ENCODE assay signal across 33 cellular contexts in the genomic region with DNA sequence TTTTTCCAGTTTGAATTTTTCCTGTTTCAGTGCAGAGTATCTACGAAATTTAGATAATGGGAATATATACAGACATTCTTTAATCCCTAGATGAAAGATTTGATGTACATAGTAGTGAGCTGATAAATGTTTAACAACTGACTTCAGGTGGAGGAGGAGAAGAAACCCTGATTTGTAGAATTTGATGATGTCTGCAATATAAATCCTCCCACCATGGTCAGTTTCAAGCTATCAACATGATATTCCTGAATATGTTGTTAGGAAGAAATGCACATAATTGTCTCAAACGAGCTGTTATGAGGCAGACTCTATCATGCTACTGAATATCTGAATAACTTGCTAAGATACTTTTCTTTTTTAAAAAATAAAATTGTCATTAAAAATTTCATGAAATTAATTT.
DNase-seq lines count a peak whose midpoint lies in the region; ATAC-seq, FAIRE-seq and TF ChIP-seq lines count a peak whose summit lies in the region.
"Had no signal": no experiment of that assay in that cellular context is flagged by ENCODE, and none has a peak within 500 bp of the region (broad histone marks: within the 10 kb centered on the region; RNA-seq: fewer than 3 reads in every experiment).

No MANE protein-coding gene starts in this region.

- CTCF ChIA-PET in HepG2 (lab: Yijun Ruan, JAX; ENCODE audit: low intra/inter-chr PET ratio, low total read pairs) (no interaction called here), A549 (lab: Yijun Ruan, JAX) (no interaction called here), IMR-90 (lab: Yijun Ruan, JAX) (no interaction called here), K562 (lab: Yijun Ruan, JAX; ENCODE audit: low intra/inter-chr PET ratio) (no interaction called here)

- no peak overlapping the region for H2BK5ac ChIP-seq in IMR-90 (ENCODE audit: low read depth, low read length, poor library complexity, severe bottlenecking)

- H2AK9ac ChIP-seq in IMR-90 (replicated peaks; ENCODE audit: low read depth, low read length, poor library complexity), result no peak overlapping the region

- dilution Hi-C loops in IMR-90 (cut with HindIII; ENCODE audit: low sequenced_read_pairs, unreplicated experiment), result no loop called here

- no peak overlapping the region for H3K56ac ChIP-seq in IMR-90 (ENCODE audit: extremely low read depth, insufficient read depth, low read length)

- no peaks in the 10 kb centered on the region for H3K79me1 ChIP-seq in IMR-90 (ENCODE audit: low read depth in 1 of 2, low read length in 2 of 2)

- no peak overlapping the region for H3K4ac ChIP-seq in IMR-90 (ENCODE audit: low read depth, low read length)

- no peak overlapping the region for H3K27ac ChIP-seq in HepG2 (ENCODE audit: extremely low read length, insufficient read depth, low read length)
- H3K27ac ChIP-seq in right lobe of liver, result no peak overlapping the region
- no peak overlapping the region for H3K27ac ChIP-seq in A549
- H3K27ac ChIP-seq in IMR-90 (ENCODE audit: insufficient read depth, low read length), result no peak overlapping the region
- H3K27ac ChIP-seq in K562 (ENCODE audit: extremely low read depth, low read depth, low read length), result no peak overlapping the region
- no peak overlapping the region for H3K27ac ChIP-seq in dorsolateral prefrontal cortex
- H3K27ac ChIP-seq: 22Rv1; BLaER1; BLaER1 treated with 17β-estradiol and CSF1 and Interleukin-3, amounts not matched to agents 10 nM and 100 nM; C4-2B had no signal

- no peak overlapping the region for H2BK120ac ChIP-seq in IMR-90 (ENCODE audit: low read depth, low read length)

- H2AFZ ChIP-seq in HepG2 (ENCODE audit: low read length), result no peak overlapping the region
- no peak overlapping the region for H2AFZ ChIP-seq in IMR-90 (replicated peaks; ENCODE audit: low read length, poor library complexity)
- H2AFZ ChIP-seq in K562 (ENCODE audit: low read depth, low read length), result no peak overlapping the region

- no peak for DNase-seq in HepG2 (ENCODE audit: low spot score)
- DNase-seq in right lobe of liver, result no peak
- DNase-seq in A549 (ENCODE audit: low read depth in 1 of 2, low spot score in 1 of 2), result no peak
- no peak for DNase-seq in IMR-90
- no peak for DNase-seq in K562 (ENCODE audit: extremely low read depth in 1 of 4, low spot score in 3 of 4)
- DNase-seq in MG63, result no peak
- no peak for DNase-seq in cardiac septum (ENCODE audit: low spot score)
- no peak for DNase-seq in dorsolateral prefrontal cortex
- DNase-seq: 8988T; ACHN; AML-193; BE2C; C1 segment of cervical spinal cord; Caco-2; Calu3; CD4-positive, alpha-beta memory T cell; CD4-positive, alpha-beta T cell; CD4-positive, CD25-positive, alpha-beta regulatory T cell; CD8-positive, alpha-beta memory T cell; CD8-positive, alpha-beta T cell; COR-L47; DMS 273 treated with DMSO at 0.1 percent for 48 hours; DMS153; DMS53; DMS79; DMS79 treated with DMSO at 0.1 percent for 48 hours; DND-41; EL had no signal

- H2BK15ac ChIP-seq in IMR-90 (ENCODE audit: low read depth, low read length), result no peak overlapping the region

- no peak overlapping the region for H3K18ac ChIP-seq in IMR-90 (ENCODE audit: low read depth, low read length)

- ATAC-seq in HepG2, result no peak
- no peak for ATAC-seq in right lobe of liver
- no peak for ATAC-seq in A549
- ATAC-seq in IMR-90 (ENCODE audit: low read depth), result no peak
- ATAC-seq in K562, result no peak
- ATAC-seq: CD8-positive, alpha-beta T cell had no signal

- H3K9me3 ChIP-seq in HepG2 (ENCODE audit: low read length) (no peaks in the 10 kb centered on the region), right lobe of liver (no peaks in the 10 kb centered on the region), A549 (no peaks in the 10 kb centered on the region), IMR-90 (ENCODE audit: control insufficient read depth, insufficient read depth, low read length) (no peaks in the 10 kb centered on the region), K562 (replicated peaks; ENCODE audit: control insufficient read depth, insufficient read depth, low read depth, low read length) (peaks cover 3% of the 10 kb centered on the region; the same call in 1 of the 2 replicates), MG63 (no peaks in the 10 kb centered on the region)
- H3K9me3 ChIP-seq: BE2C; BLaER1; BLaER1 treated with 17β-estradiol and CSF1 and Interleukin-3, amounts not matched to agents 10 nM and 100 nM; Caco-2 had no signal

- WGBS in HepG2 (ENCODE audit: low lambda C conversion rate), result 1% methylated on average over 2 of the region's 2 CpGs
- WGBS in right lobe of liver (ENCODE audit: insufficient coverage, low coverage, low lambda C conversion rate, missing lambda C conversion rate), result 13% methylated on average over 2 of the region's 2 CpGs
- 7% methylated on average over 2 of the region's 2 CpGs for WGBS in A549 (ENCODE audit: missing lambda C conversion rate)
- no CpG with 5 or more reads among the region's 2 CpGs for WGBS in IMR-90 (ENCODE audit: extremely low coverage in 2 of 2, insufficient read length in 1 of 2), 2 experiments
- 0% methylated on average over 2 of the region's 2 CpGs for WGBS in K562 (ENCODE audit: insufficient coverage, low coverage, missing lambda C conversion rate)

- H2BK20ac ChIP-seq in IMR-90 (ENCODE audit: low read depth, low read length), result no peak overlapping the region

- TF ChIP-seq POLR2A in HepG2 (IDR thresholded peaks at IDR 0.05; ENCODE audit: insufficient read depth in 1 of 2, low read depth in 2 of 2, low read length in 2 of 2), result no peak
- no peak for TF ChIP-seq POLR2A in right lobe of liver (IDR thresholded peaks at IDR 0.05)
- no peak for TF ChIP-seq POLR2A in A549 (IDR thresholded peaks at IDR 0.05; ENCODE audit: low read length)
- TF ChIP-seq POLR2A in IMR-90 (IDR thresholded peaks at IDR 0.05; ENCODE audit: low read depth, low read length), result no peak
- no peak for TF ChIP-seq POLR2A in K562 (conservative IDR thresholded peaks at IDR 0.05)

- no peak overlapping the region for H3K4me2 ChIP-seq in HepG2 (ENCODE audit: low read depth, low read length)
- no peak overlapping the region for H3K4me2 ChIP-seq in A549
- H3K4me2 ChIP-seq in IMR-90 (ENCODE audit: low read depth, low read length), result no peak overlapping the region
- no peak overlapping the region for H3K4me2 ChIP-seq in K562 (ENCODE audit: insufficient read depth, low read length)
- H3K4me2 ChIP-seq: BLaER1; BLaER1 treated with 17β-estradiol and CSF1 and Interleukin-3, amounts not matched to agents 10 nM and 100 nM had no signal

- H2AK5ac ChIP-seq in IMR-90 (ENCODE audit: low read depth, low read length), result no peak overlapping the region

- H3K27me3 ChIP-seq in HepG2 (ENCODE audit: control insufficient read depth in 1 of 2, insufficient read depth in 2 of 2, low read length in 2 of 2), result no peaks in the 10 kb centered on the region
- H3K27me3 ChIP-seq in right lobe of liver, result no peaks in the 10 kb centered on the region
- no peaks in the 10 kb centered on the region for H3K27me3 ChIP-seq in IMR-90 (ENCODE audit: control insufficient read depth, insufficient read depth, low read length)
- no peaks in the 10 kb centered on the region for H3K27me3 ChIP-seq in K562 (ENCODE audit: control insufficient read depth in 2 of 2, insufficient read depth in 2 of 2, low read length in 2 of 2)
- no peaks in the 10 kb centered on the region for H3K27me3 ChIP-seq in MG63
- H3K27me3 ChIP-seq in dorsolateral prefrontal cortex, result no peaks in the 10 kb centered on the region
- H3K27me3 ChIP-seq: BE2C; BLaER1; BLaER1 treated with 17β-estradiol and CSF1 and Interleukin-3, amounts not matched to agents 10 nM and 100 nM had no signal

- no peak for FAIRE-seq in HepG2 (lab: Jason Lieb, UNC)
- no peak for FAIRE-seq in A549 (lab: Jason Lieb, UNC)
- FAIRE-seq in K562 (lab: Jason Lieb, UNC), result no peak
- FAIRE-seq: D721Med had no signal

- H3K23ac ChIP-seq in IMR-90 (ENCODE audit: low read depth, low read length), result no peak overlapping the region

- no peaks in the 10 kb centered on the region for H4K20me1 ChIP-seq in HepG2 (ENCODE audit: insufficient read depth, low read length)
- H4K20me1 ChIP-seq in IMR-90 (ENCODE audit: insufficient read depth, low read length), result no peaks in the 10 kb centered on the region
- H4K20me1 ChIP-seq in K562 (replicated peaks; ENCODE audit: control insufficient read depth, insufficient read depth, low read length), result no peaks in the 10 kb centered on the region
- H4K20me1 ChIP-seq: BLaER1; BLaER1 treated with 17β-estradiol and CSF1 and Interleukin-3, amounts not matched to agents 10 nM and 100 nM had no signal

- H4K8ac ChIP-seq in IMR-90 (ENCODE audit: low read depth in 2 of 2, low read length in 2 of 2), result no peak overlapping the region

- no peak overlapping the region for H3K14ac ChIP-seq in IMR-90 (replicated peaks; ENCODE audit: low read depth, low read length)

- no peaks in the 10 kb centered on the region for H3K36me3 ChIP-seq in HepG2 (replicated peaks in 1 of 2; ENCODE audit: control insufficient read depth in 1 of 2, insufficient read depth in 2 of 2, low read length in 2 of 2)
- H3K36me3 ChIP-seq in right lobe of liver, result no peaks in the 10 kb centered on the region
- no peaks in the 10 kb centered on the region for H3K36me3 ChIP-seq in IMR-90 (ENCODE audit: control insufficient read depth, insufficient read depth, low read length)
- H3K36me3 ChIP-seq in K562 (ENCODE audit: control insufficient read depth, insufficient read depth, low read length), result no peaks in the 10 kb centered on the region
- H3K36me3 ChIP-seq in MG63, result no peaks in the 10 kb centered on the region
- H3K36me3 ChIP-seq: BE2C; BLaER1; BLaER1 treated with 17β-estradiol and CSF1 and Interleukin-3, amounts not matched to agents 10 nM and 100 nM had no signal

- in situ Hi-C loops in HepG2 (cut with HindIII; ENCODE audit: extremely low pct_ligation_motif_present, low pct_unique_long_range_greater_than_20kb) (no loop called here), IMR-90 (cut with MboI; ENCODE audit: low sequenced_read_pairs) (no loop called here), K562 (cut with MboI) (no loop called here)

- H3K79me2 ChIP-seq in HepG2 (ENCODE audit: insufficient read depth, low read length) (no peaks in the 10 kb centered on the region), K562 (ENCODE audit: control insufficient read depth, insufficient read depth, low read length) (no peaks in the 10 kb centered on the region)

- no peak for TF ChIP-seq RAD21 in HepG2 (CRISPR knock-in tag; IDR thresholded peaks at IDR 0.05)
- no peak for TF ChIP-seq RAD21 in A549 (conservative IDR thresholded peaks at IDR 0.05 in 1 of 2, IDR thresholded peaks at IDR 0.05 in 1 of 2)
- TF ChIP-seq RAD21 in IMR-90 (IDR thresholded peaks at IDR 0.05; ENCODE audit: low read length), result no peak
- no peak for TF ChIP-seq RAD21 in K562 (CRISPR knock-in tag; conservative IDR thresholded peaks at IDR 0.05 in 1 of 2, IDR thresholded peaks at IDR 0.05 in 1 of 2)

- H3K4me3 ChIP-seq in HepG2 (replicated peaks in 1 of 3; ENCODE audit: insufficient read depth in 1 of 3, low read depth in 2 of 3, low read length in 3 of 3) (no peak overlapping the region), right lobe of liver (no peak overlapping the region), A549 (no peak overlapping the region), IMR-90 (ENCODE audit: insufficient read depth, low read depth, low read length) (no peak overlapping the region), K562 (no peak overlapping the region), MG63 (no peak overlapping the region), dorsolateral prefrontal cortex (no peak overlapping the region)
- H3K4me3 ChIP-seq: BLaER1; BLaER1 treated with 17β-estradiol and CSF1 and Interleukin-3, amounts not matched to agents 10 nM and 100 nM had no signal

- no peak for TF ChIP-seq CTCF in HepG2 (CRISPR knock-in tag; IDR thresholded peaks at IDR 0.05)
- TF ChIP-seq CTCF in right lobe of liver (IDR thresholded peaks at IDR 0.05), result no peak
- no peak for TF ChIP-seq CTCF in A549 (IDR thresholded peaks at IDR 0.05)
- no peak for TF ChIP-seq CTCF in IMR-90 (conservative IDR thresholded peaks at IDR 0.05; ENCODE audit: low read depth, low read length)
- TF ChIP-seq CTCF in K562 (IDR thresholded peaks at IDR 0.05 in 2 of 3, conservative IDR thresholded peaks at IDR 0.05 in 1 of 3; ENCODE audit: insufficient read depth in 2 of 3, low read depth in 1 of 3, low read length in 3 of 3), result no peak
- no peak for TF ChIP-seq CTCF in dorsolateral prefrontal cortex (IDR thresholded peaks at IDR 0.05 in 54 of 56, conservative IDR thresholded peaks at IDR 0.05 in 2 of 56; ENCODE audit: low read depth in 1 of 56, partially characterized antibody in 56 of 56)

- H3K4me1 ChIP-seq in HepG2 (ENCODE audit: insufficient read depth, low read length) (no peaks in the 10 kb centered on the region), right lobe of liver (no peaks in the 10 kb centered on the region), A549 (no peaks in the 10 kb centered on the region), IMR-90 (ENCODE audit: control insufficient read depth, insufficient read depth, low read length) (peaks cover 1% of the 10 kb centered on the region; the same call in 1 of the 2 replicates), K562 (replicated peaks in 1 of 2; ENCODE audit: control insufficient read depth in 2 of 2, insufficient read depth in 2 of 2, low read length in 2 of 2) (no peaks in the 10 kb centered on the region)
- H3K4me1 ChIP-seq: BE2C; BLaER1; BLaER1 treated with 17β-estradiol and CSF1 and Interleukin-3, amounts not matched to agents 10 nM and 100 nM; Caco-2 had no signal

- no peak overlapping the region for H4K5ac ChIP-seq in IMR-90 (ENCODE audit: low read depth, low read length)

- no peaks in the 10 kb centered on the region for H3K9me1 ChIP-seq in IMR-90 (ENCODE audit: insufficient read depth, low read length)
- H3K9me1 ChIP-seq in K562 (ENCODE audit: control insufficient read depth, insufficient read depth, low read length), result no peaks in the 10 kb centered on the region

- POLR2A ChIA-PET in HepG2 (lab: Yijun Ruan, JAX) (no interaction called here), A549 (lab: Yijun Ruan, JAX) (no interaction called here), IMR-90 (lab: Charles Lee; ENCODE audit: unreplicated experiment) (no interaction called here), K562 (lab: Yijun Ruan, JAX) (no interaction called here)

- no peak overlapping the region for H4K91ac ChIP-seq in IMR-90 (ENCODE audit: insufficient read depth, low read depth, low read length)

- H3K9ac ChIP-seq in HepG2 (ENCODE audit: insufficient read depth, low read depth, low read length), result no peak overlapping the region
- H3K9ac ChIP-seq in IMR-90 (ENCODE audit: low read depth, low read length), result no peak overlapping the region
- no peak overlapping the region for H3K9ac ChIP-seq in K562 (ENCODE audit: insufficient read depth in 1 of 2, low read depth in 2 of 2, low read length in 2 of 2)
- H3K9ac ChIP-seq: BLaER1; BLaER1 treated with 17β-estradiol and CSF1 and Interleukin-3, amounts not matched to agents 10 nM and 100 nM had no signal

- TF ChIP-seq EP300 in HepG2 (IDR thresholded peaks at IDR 0.05; ENCODE audit: low read depth in 2 of 2, low read length in 2 of 2) (no peak), HepG2 (CRISPR knock-in tag; IDR thresholded peaks at IDR 0.05; ENCODE audit: borderline replicate concordance) (no peak), A549 (IDR thresholded peaks at IDR 0.05) (no peak), K562 (IDR thresholded peaks at IDR 0.05; ENCODE audit: low read length) (no peak)

- BruUV-seq in HepG2 (replicated peaks; lab: Mats Ljungman, UMichigan), result no TSS peak
- BruUV-seq in IMR-90 (replicated peaks; lab: Mats Ljungman, UMichigan), result no TSS peak
- BruUV-seq in K562 (replicated peaks; lab: Mats Ljungman, UMichigan), result no TSS peak

- intact Hi-C loops in HepG2 (cut with micrococcal nuclease; ENCODE audit: unreplicated experiment), result no loop called here
- intact Hi-C loops in right lobe of liver (cut with DNase I), result no loop called here
- intact Hi-C loops in IMR-90 (cut with micrococcal nuclease), result no loop called here
- intact Hi-C loops in K562 (cut with micrococcal nuclease), result no loop called here
- intact Hi-C loops in cardiac septum (cut with DNase I), result no loop called here
- intact Hi-C loops in dorsolateral prefrontal cortex (cut with DNase I), result no loop called here

Comparison
In these comparisons a context has a peak if more than half of its experiments do, and no peak if none do; other contexts are left out.
1. Of the 241 proteins assayed by ChIP-seq in both HepG2 and K562: peak only in HepG2: MAFF and MAFK; only in K562: none; in both: none; in neither: 239.